ENCODE assay signal across 13 cellular contexts in the genomic region with DNA sequence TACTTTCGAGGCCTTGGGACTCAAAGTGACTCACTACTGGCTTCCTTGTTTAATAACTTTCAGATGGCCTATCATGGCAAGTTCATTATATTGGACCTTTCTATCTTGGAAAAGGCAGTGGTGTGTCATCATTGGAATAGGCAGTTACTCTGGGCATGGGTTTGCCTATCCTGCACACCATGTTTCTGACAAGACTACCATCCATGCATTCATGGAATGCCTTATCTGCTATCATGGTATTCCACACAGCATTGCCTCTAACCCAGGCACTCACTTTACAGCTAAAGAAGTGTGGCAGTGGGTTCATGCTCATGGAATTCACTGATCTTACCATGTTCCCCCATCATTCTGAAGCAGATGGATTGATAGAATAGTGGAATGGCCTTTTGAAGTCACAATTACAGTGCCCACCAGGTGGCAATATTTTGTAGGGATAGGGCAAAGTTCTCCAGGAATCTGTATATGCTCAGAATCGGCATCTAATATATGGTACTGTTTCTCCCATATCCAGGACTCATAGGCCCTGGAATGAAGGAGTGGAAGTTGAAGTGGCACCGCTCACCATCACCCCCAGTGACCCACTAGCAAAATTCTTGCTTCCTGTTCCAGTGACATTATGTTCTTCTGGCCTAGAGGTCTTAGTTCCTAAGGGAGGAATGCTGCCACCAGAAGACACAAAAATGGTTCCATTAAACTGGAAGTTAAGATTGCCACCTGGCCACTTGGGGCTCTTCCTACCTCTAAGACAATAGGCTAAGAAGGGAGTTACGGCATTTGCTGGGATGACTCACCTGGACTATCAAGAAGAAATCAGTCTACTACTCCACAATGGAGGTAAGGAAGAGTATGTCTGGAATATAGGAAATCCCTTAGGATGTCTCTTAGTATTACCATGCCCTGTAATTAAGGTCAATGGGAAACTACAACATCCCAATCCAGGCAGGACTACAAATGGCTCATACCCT.
DNase-seq lines count a peak whose midpoint lies in the region; ATAC-seq and TF ChIP-seq lines count a peak whose summit lies in the region.
"Had no signal": no experiment of that assay in that cellular context is flagged by ENCODE, and none has a peak within 500 bp of the region (broad histone marks: within the 10 kb centered on the region; RNA-seq: fewer than 3 reads in every experiment).

No MANE protein-coding gene starts in this region.

- H3K27ac ChIP-seq in CD8-positive, alpha-beta T cell (ENCODE audit: low read depth, low read length), result no peak overlapping the region

- ATAC-seq in GM19455 (IDR thresholded peaks at IDR 0.05; ENCODE audit: unreplicated experiment), result no peak
- ATAC-seq in CD8-positive, alpha-beta T cell, result no peak

- no peak for TF ChIP-seq POLR2A in erythroblast (IDR thresholded peaks at IDR 0.05; ENCODE audit: low read length)

- CTCF ChIA-PET in CD8-positive, alpha-beta T cell (lab: Charles Lee), result no interaction called here

- no peaks in the 10 kb centered on the region for H3K9me3 ChIP-seq in CD8-positive, alpha-beta T cell (ENCODE audit: low read length)

- POLR2A ChIA-PET in CD8-positive, alpha-beta T cell (lab: Charles Lee), result no interaction called here

- H3K4me1 Mint-ChIP-seq in CD8-positive, alpha-beta T cell (ENCODE audit: low read depth), result no peaks in the 10 kb centered on the region
- H3K4me1 Mint-ChIP-seq: memory B cell had no signal

- H3K4me3 ChIP-seq in CD8-positive, alpha-beta T cell (ENCODE audit: low read depth, low read length), result no peak overlapping the region

- no peak for TF ChIP-seq CTCF in CD8-positive, alpha-beta T cell (IDR thresholded peaks at IDR 0.05)

- no peak overlapping the region for H3K27ac Mint-ChIP-seq in CD8-positive, alpha-beta T cell
- H3K27ac Mint-ChIP-seq: memory B cell; stimulated activated naive CD8-positive, alpha-beta T cell treated with anti-CD3 and anti-CD28 coated beads, Interleukin-15, Interleukin-2, amounts not matched to agents 100 ng/mL and 50 ng/mL, for 24 hours had no signal

- no peaks in the 10 kb centered on the region for H3K36me3 ChIP-seq in CD8-positive, alpha-beta T cell (ENCODE audit: insufficient read depth, low read length)

- H3K27me3 Mint-ChIP-seq in CD8-positive, alpha-beta T cell (ENCODE audit: low read depth), result no peaks in the 10 kb centered on the region
- H3K27me3 Mint-ChIP-seq: memory B cell; stimulated activated naive CD8-positive, alpha-beta T cell treated with anti-CD3 and anti-CD28 coated beads, Interleukin-15, Interleukin-2, amounts not matched to agents 100 ng/mL and 50 ng/mL, for 24 hours had no signal

- H3K4me1 ChIP-seq in CD8-positive, alpha-beta T cell (ENCODE audit: insufficient read depth, low read length), result no peaks in the 10 kb centered on the region

- no peak overlapping the region for H3K4me3 Mint-ChIP-seq in CD8-positive, alpha-beta T cell
- H3K4me3 Mint-ChIP-seq: memory B cell; stimulated activated naive CD8-positive, alpha-beta T cell treated with anti-CD3 and anti-CD28 coated beads, Interleukin-15, Interleukin-2, amounts not matched to agents 100 ng/mL and 50 ng/mL, for 24 hours had no signal

- H3K27me3 ChIP-seq in CD8-positive, alpha-beta T cell (ENCODE audit: insufficient read depth, low read length), result no peaks in the 10 kb centered on the region

- intact Hi-C loops in CD8-positive, alpha-beta T cell (cut with DNase I, micrococcal nuclease), result no loop called here

- peaks cover 12% of the 10 kb centered on the region for H3K9me3 Mint-ChIP-seq in CD8-positive, alpha-beta T cell

- DNase-seq in DMS153 treated with DMSO at 0.1 percent for 48 hours (lab: John Stamatoyannopoulos, UW; ENCODE audit: unreplicated experiment) (peak; percentile 25), Kasumi-1 (lab: John Stamatoyannopoulos, UW) (peak; percentile 35 to 38), OCI-M1 (lab: John Stamatoyannopoulos, UW) (peak; percentile 20), kidney glomerular epithelial cell (lab: John Stamatoyannopoulos, UW) (peak; percentile 29), erythroblast (lab: John Stamatoyannopoulos, UW) (no peak)
- DNase-seq in activated CD8-positive, alpha-beta memory T cell treated with anti-CD3 and anti-CD28 coated beads, Interleukin-2, amount 50 U/mL, for 4 hours, result no peak
- DNase-seq in CD8-positive, alpha-beta T cell, result no peak
- DNase-seq: DMS79 treated with DMSO at 0.1 percent for 48 hours; NCI-H187; stimulated activated CD4-positive, alpha-beta T cell treated with anti-CD3 and anti-CD28 coated beads, Interleukin-12 subunit alpha, Interleukin-12 subunit beta, amount 100 ng/mL, for 4 hours had no signal

- no peaks in the 10 kb centered on the region for H3K36me3 Mint-ChIP-seq in CD8-positive, alpha-beta T cell
- H3K36me3 Mint-ChIP-seq: memory B cell had no signal

Comparison
In these comparisons a context has a peak if more than half of its experiments do, and no peak if none do; other contexts are left out.
1. DNase-seq: peak in DMS153 treated with DMSO at 0.1 percent for 48 hours (single experiment), Kasumi-1 (2 of 2), OCI-M1 (single experiment) and kidney glomerular epithelial cell (single experiment); none in erythroblast (0 of 2), activated CD8-positive, alpha-beta memory T cell treated with anti-CD3 and anti-CD28 coated beads, Interleukin-2, amount 50 U/mL, for 4 hours (single experiment) and CD8-positive, alpha-beta T cell (0 of 7).